Comparison of ENCODE assay signal across 1 cellular context in the genomic region with DNA sequence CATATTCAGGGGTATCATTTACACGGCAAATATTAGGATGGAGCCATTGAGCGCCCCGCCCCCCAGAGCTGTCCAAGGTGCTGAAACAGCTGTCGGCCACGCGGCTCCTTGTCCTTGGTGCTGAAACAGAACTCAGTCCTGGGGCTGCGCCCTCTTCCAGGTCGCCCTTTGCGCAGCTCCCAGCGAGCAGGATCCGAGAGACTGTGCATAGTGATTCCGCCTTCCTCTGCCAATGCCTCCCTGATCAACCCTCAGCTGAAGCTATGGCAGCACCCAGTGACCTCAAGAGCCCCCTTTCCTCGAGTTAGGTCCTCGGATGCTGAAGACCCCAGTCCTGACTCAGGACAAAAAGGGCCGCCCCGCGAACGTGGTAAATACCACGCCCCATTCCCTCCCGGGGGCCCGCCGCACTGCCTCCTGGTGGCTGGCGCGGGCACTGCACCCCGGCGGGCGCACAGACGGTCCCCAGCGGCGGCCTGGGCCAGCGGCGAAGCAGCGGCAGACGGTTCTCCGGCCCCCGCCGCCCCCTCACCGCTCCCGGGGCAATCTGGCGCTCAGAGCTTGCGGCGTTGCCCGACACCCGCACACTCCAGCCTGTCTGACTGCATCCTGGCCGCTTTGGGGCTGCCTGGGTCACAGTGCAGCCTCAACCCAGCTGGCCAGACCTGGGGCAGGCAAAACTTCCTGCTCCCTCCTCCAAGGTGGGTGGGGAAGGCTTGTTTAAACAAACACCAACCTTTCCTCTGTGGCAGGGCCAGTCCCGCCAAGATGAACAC.
TF ChIP-seq lines count a peak whose summit lies in the region.

No MANE protein-coding gene starts in this region.

TF ChIP-seq in HepG2, 621 proteins besides CTCF, POLR2A, EP300 and RAD21 (continued from another document and continues in another):
- TF ChIP-seq, protein P1, sequence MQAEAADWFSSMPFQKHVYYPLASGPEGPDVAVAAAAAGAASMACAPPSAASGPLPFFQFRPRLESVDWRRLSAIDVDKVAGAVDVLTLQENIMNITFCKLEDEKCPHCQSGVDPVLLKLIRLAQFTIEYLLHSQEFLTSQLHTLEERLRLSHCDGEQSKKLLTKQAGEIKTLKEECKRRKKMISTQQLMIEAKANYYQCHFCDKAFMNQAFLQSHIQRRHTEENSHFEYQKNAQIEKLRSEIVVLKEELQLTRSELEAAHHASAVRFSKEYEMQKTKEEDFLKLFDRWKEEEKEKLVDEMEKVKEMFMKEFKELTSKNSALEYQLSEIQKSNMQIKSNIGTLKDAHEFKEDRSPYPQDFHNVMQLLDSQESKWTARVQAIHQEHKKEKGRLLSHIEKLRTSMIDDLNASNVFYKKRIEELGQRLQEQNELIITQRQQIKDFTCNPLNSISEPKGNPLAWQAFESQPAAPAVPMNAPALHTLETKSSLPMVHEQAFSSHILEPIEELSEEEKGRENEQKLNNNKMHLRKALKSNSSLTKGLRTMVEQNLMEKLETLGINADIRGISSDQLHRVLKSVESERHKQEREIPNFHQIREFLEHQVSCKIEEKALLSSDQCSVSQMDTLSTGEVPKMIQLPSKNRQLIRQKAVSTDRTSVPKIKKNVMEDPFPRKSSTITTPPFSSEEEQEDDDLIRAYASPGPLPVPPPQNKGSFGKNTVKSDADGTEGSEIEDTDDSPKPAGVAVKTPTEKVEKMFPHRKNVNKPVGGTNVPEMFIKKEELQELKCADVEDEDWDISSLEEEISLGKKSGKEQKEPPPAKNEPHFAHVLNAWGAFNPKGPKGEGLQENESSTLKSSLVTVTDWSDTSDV (CRISPR knock-in tag; IDR thresholded peaks at IDR 0.05), result peak; percentile 100
- TF ChIP-seq MED1 (CRISPR knock-in tag; IDR thresholded peaks at IDR 0.05), result peak; percentile 96
- no peak for TF ChIP-seq TCF7 (IDR thresholded peaks at IDR 0.05; ENCODE audit: low read depth)
- TF ChIP-seq FOXP1 (IDR thresholded peaks at IDR 0.05), result no peak
- peak; percentile 81; the same call in 1 of the 2 replicates for TF ChIP-seq FOXP1 (CRISPR knock-in tag; IDR thresholded peaks at IDR 0.05)
- peak; percentile 98 for TF ChIP-seq ZFAT (CRISPR knock-in tag; conservative IDR thresholded peaks at IDR 0.05)
- TF ChIP-seq, protein P2, sequence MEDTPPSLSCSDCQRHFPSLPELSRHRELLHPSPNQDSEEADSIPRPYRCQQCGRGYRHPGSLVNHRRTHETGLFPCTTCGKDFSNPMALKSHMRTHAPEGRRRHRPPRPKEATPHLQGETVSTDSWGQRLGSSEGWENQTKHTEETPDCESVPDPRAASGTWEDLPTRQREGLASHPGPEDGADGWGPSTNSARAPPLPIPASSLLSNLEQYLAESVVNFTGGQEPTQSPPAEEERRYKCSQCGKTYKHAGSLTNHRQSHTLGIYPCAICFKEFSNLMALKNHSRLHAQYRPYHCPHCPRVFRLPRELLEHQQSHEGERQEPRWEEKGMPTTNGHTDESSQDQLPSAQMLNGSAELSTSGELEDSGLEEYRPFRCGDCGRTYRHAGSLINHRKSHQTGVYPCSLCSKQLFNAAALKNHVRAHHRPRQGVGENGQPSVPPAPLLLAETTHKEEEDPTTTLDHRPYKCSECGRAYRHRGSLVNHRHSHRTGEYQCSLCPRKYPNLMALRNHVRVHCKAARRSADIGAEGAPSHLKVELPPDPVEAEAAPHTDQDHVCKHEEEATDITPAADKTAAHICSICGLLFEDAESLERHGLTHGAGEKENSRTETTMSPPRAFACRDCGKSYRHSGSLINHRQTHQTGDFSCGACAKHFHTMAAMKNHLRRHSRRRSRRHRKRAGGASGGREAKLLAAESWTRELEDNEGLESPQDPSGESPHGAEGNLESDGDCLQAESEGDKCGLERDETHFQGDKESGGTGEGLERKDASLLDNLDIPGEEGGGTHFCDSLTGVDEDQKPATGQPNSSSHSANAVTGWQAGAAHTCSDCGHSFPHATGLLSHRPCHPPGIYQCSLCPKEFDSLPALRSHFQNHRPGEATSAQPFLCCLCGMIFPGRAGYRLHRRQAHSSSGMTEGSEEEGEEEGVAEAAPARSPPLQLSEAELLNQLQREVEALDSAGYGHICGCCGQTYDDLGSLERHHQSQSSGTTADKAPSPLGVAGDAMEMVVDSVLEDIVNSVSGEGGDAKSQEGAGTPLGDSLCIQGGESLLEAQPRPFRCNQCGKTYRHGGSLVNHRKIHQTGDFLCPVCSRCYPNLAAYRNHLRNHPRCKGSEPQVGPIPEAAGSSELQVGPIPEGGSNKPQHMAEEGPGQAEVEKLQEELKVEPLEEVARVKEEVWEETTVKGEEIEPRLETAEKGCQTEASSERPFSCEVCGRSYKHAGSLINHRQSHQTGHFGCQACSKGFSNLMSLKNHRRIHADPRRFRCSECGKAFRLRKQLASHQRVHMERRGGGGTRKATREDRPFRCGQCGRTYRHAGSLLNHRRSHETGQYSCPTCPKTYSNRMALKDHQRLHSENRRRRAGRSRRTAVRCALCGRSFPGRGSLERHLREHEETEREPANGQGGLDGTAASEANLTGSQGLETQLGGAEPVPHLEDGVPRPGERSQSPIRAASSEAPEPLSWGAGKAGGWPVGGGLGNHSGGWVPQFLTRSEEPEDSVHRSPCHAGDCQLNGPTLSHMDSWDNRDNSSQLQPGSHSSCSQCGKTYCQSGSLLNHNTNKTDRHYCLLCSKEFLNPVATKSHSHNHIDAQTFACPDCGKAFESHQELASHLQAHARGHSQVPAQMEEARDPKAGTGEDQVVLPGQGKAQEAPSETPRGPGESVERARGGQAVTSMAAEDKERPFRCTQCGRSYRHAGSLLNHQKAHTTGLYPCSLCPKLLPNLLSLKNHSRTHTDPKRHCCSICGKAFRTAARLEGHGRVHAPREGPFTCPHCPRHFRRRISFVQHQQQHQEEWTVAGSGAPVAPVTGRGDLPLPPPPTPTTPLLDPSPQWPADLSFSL (CRISPR knock-in tag; IDR thresholded peaks at IDR 0.05), result peak; percentile 89; the same call in 1 of the 2 replicates
- peak; percentile 97 for TF ChIP-seq ZSCAN29 (CRISPR knock-in tag; conservative IDR thresholded peaks at IDR 0.05)
- TF ChIP-seq, protein P3, sequence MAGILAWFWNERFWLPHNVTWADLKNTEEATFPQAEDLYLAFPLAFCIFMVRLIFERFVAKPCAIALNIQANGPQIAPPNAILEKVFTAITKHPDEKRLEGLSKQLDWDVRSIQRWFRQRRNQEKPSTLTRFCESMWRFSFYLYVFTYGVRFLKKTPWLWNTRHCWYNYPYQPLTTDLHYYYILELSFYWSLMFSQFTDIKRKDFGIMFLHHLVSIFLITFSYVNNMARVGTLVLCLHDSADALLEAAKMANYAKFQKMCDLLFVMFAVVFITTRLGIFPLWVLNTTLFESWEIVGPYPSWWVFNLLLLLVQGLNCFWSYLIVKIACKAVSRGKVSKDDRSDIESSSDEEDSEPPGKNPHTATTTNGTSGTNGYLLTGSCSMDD (CRISPR knock-in tag; IDR thresholded peaks at IDR 0.05), result peak; percentile 99
- no peak for TF ChIP-seq NONO (IDR thresholded peaks at IDR 0.05)
- peak; percentile 76 for TF ChIP-seq NONO (CRISPR knock-in tag; conservative IDR thresholded peaks at IDR 0.05)
- no peak for TF ChIP-seq ZNF24 (IDR thresholded peaks at IDR 0.05)
- TF ChIP-seq, protein P4, sequence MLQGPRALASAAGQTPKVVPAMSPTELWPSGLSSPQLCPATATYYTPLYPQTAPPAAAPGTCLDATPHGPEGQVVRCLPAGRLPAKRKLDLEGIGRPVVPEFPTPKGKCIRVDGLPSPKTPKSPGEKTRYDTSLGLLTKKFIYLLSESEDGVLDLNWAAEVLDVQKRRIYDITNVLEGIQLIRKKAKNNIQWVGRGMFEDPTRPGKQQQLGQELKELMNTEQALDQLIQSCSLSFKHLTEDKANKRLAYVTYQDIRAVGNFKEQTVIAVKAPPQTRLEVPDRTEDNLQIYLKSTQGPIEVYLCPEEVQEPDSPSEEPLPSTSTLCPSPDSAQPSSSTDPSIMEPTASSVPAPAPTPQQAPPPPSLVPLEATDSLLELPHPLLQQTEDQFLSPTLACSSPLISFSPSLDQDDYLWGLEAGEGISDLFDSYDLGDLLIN (CRISPR knock-in tag; IDR thresholded peaks at IDR 0.05; ENCODE audit: borderline replicate concordance), result peak; percentile 100; the same call in 1 of the 2 replicates
- TF ChIP-seq CENPX (CRISPR knock-in tag; IDR thresholded peaks at IDR 0.05), result peak; percentile 70; the same call in 1 of the 2 replicates
- TF ChIP-seq DNMT3B (CRISPR knock-in tag; conservative IDR thresholded peaks at IDR 0.05), result peak; percentile 100
- TF ChIP-seq RBAK (CRISPR knock-in tag; IDR thresholded peaks at IDR 0.05), result peak; percentile 96
- peak; percentile 74 for TF ChIP-seq GMEB2 (CRISPR knock-in tag; IDR thresholded peaks at IDR 0.05; ENCODE audit: low read depth)
- TF ChIP-seq NR1H2 (CRISPR knock-in tag; IDR thresholded peaks at IDR 0.05; ENCODE audit: borderline replicate concordance, low read depth), result peak; percentile 100
- peak; percentile 100 for TF ChIP-seq MIER3 (CRISPR knock-in tag; IDR thresholded peaks at IDR 0.05; ENCODE audit: borderline replicate concordance)
- TF ChIP-seq ESRRA (CRISPR knock-in tag; IDR thresholded peaks at IDR 0.05; ENCODE audit: low read depth), result peak; percentile 98
- TF ChIP-seq PHF20 (CRISPR knock-in tag; IDR thresholded peaks at IDR 0.05), result peak; percentile 86
- TF ChIP-seq CEBPB (IDR thresholded peaks at IDR 0.05; ENCODE audit: borderline replicate concordance, low read depth, low read length), result no peak; the same call in 1 of the 2 replicates
- TF ChIP-seq ZNF749 (CRISPR knock-in tag; IDR thresholded peaks at IDR 0.05; ENCODE audit: borderline replicate concordance), result peak; percentile 100
- peak; percentile 96 for TF ChIP-seq SIX1 (CRISPR knock-in tag; IDR thresholded peaks at IDR 0.05; ENCODE audit: borderline replicate concordance)
- TF ChIP-seq ZNF720 (CRISPR knock-in tag; IDR thresholded peaks at IDR 0.05), result peak; percentile 99
- TF ChIP-seq GATA4 (IDR thresholded peaks at IDR 0.05; ENCODE audit: borderline replicate concordance, low read depth), result no peak
- TF ChIP-seq RFX5 (IDR thresholded peaks at IDR 0.05; ENCODE audit: low read depth, low read length), result no peak
- peak; percentile 92; the same call in 1 of the 2 replicates for TF ChIP-seq ZNF10 (CRISPR knock-in tag; IDR thresholded peaks at IDR 0.05; ENCODE audit: borderline replicate concordance, low read depth)
- TF ChIP-seq ZNF724P (CRISPR knock-in tag; IDR thresholded peaks at IDR 0.05; ENCODE audit: borderline replicate concordance), result peak; percentile 100
- peak; percentile 99 for TF ChIP-seq MLXIP (CRISPR knock-in tag; IDR thresholded peaks at IDR 0.05; ENCODE audit: borderline replicate concordance)
- TF ChIP-seq ZNF605 (CRISPR knock-in tag; IDR thresholded peaks at IDR 0.05), result peak; percentile 100
- TF ChIP-seq PRPF4 (IDR thresholded peaks at IDR 0.05; ENCODE audit: low read depth, low read length, poor library complexity, severe bottlenecking), result no peak
- TF ChIP-seq, protein P5, sequence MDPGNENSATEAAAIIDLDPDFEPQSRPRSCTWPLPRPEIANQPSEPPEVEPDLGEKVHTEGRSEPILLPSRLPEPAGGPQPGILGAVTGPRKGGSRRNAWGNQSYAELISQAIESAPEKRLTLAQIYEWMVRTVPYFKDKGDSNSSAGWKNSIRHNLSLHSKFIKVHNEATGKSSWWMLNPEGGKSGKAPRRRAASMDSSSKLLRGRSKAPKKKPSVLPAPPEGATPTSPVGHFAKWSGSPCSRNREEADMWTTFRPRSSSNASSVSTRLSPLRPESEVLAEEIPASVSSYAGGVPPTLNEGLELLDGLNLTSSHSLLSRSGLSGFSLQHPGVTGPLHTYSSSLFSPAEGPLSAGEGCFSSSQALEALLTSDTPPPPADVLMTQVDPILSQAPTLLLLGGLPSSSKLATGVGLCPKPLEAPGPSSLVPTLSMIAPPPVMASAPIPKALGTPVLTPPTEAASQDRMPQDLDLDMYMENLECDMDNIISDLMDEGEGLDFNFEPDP (CRISPR knock-in tag; conservative IDR thresholded peaks at IDR 0.05), result peak; percentile 100
- TF ChIP-seq, protein P6, sequence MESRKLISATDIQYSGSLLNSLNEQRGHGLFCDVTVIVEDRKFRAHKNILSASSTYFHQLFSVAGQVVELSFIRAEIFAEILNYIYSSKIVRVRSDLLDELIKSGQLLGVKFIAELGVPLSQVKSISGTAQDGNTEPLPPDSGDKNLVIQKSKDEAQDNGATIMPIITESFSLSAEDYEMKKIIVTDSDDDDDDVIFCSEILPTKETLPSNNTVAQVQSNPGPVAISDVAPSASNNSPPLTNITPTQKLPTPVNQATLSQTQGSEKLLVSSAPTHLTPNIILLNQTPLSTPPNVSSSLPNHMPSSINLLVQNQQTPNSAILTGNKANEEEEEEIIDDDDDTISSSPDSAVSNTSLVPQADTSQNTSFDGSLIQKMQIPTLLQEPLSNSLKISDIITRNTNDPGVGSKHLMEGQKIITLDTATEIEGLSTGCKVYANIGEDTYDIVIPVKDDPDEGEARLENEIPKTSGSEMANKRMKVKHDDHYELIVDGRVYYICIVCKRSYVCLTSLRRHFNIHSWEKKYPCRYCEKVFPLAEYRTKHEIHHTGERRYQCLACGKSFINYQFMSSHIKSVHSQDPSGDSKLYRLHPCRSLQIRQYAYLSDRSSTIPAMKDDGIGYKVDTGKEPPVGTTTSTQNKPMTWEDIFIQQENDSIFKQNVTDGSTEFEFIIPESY (CRISPR knock-in tag; IDR thresholded peaks at IDR 0.05), result peak; percentile 92
- TF ChIP-seq ZNF33A (CRISPR knock-in tag; IDR thresholded peaks at IDR 0.05; ENCODE audit: borderline replicate concordance), result peak; percentile 98
